In genomic region chr21:42878678-42878992, GRCh38 we compare ENCODE assay signal across 8 cellular contexts. TPM values are rescaled to one million over a fixed set of nuclear protein-coding genes. Genes with fewer than 3 reads are reported as not detected.
DNase-seq lines count a peak whose midpoint lies in the region; ATAC-seq and TF ChIP-seq lines count a peak whose summit lies in the region.

No MANE protein-coding gene starts in this region.

- 0% methylated on average over 15 of the region's 15 CpGs for WGBS in lower leg skin, 2 donors

- peak overlapping the region; percentile 99 for H3K4me3 ChIP-seq in adipocyte (ENCODE audit: low read length)
- H3K4me3 ChIP-seq in lower leg skin (ENCODE audit: low read depth, poor library complexity, severe bottlenecking): peak overlapping the region; percentile 85
- H3K4me3 ChIP-seq in uterus: peak overlapping the region; percentile 77 to 87

- H3K4me1 ChIP-seq in adipocyte (ENCODE audit: control insufficient read depth, insufficient read depth, low read length): peaks cover 12% of the 10 kb centered on the region
- peaks cover 0 to 3% of the 10 kb centered on the region in 2 donors for H3K4me1 ChIP-seq in uterus

- ATAC-seq in GM18861 (IDR thresholded peaks at IDR 0.05; ENCODE audit: unreplicated experiment) (peak; percentile 18), HG03064 (IDR thresholded peaks at IDR 0.05; ENCODE audit: low read depth, unreplicated experiment) (peak; percentile 3)

- TF ChIP-seq CTCF in lower leg skin (IDR thresholded peaks at IDR 0.05): no peak
- TF ChIP-seq CTCF in uterus (IDR thresholded peaks at IDR 0.05): no peak

- H3K9me3 ChIP-seq in adipocyte (ENCODE audit: control insufficient read depth, low read length) (no peaks in the 10 kb centered on the region), uterus (no peaks in the 10 kb centered on the region)

- peak overlapping the region; percentile 81 for H3K27ac ChIP-seq in uterus

- intact Hi-C loops in lower leg skin (cut with DNase I; ENCODE audit: low total_unique reads): no loop called here
- intact Hi-C loops in uterus (cut with DNase I; ENCODE audit: low total_unique reads): no loop called here

- no peak for DNase-seq in adipocyte (ENCODE audit: low read depth)
- DNase-seq in lower leg skin (ENCODE audit: low spot score in 2 of 2): peak in 1 of 2 donors; percentile 25
- no peak for DNase-seq in uterus
- DNase-seq in AG20443 (ENCODE audit: low spot score): no peak
- no peak for DNase-seq in activated effector memory CD4-positive, alpha-beta T cell treated with Interleukin-2 at 50 U/mL for 16 hours
- DNase-seq in hypothalamus (lab: John Stamatoyannopoulos, UW): no peak

- H3K9ac ChIP-seq in adipocyte (ENCODE audit: low read length): peak overlapping the region; percentile 92

- no peaks in the 10 kb centered on the region for H3K27me3 ChIP-seq in adipocyte (replicated peaks; ENCODE audit: control insufficient read depth, insufficient read depth, low read length)
- no peaks in the 10 kb centered on the region for H3K27me3 ChIP-seq in uterus

- TF ChIP-seq POLR2A in lower leg skin (IDR thresholded peaks at IDR 0.05) (no peak), uterus (IDR thresholded peaks at IDR 0.05) (no peak)

- H3K36me3 ChIP-seq in adipocyte (ENCODE audit: control insufficient read depth, insufficient read depth, low read length, severe bottlenecking) (peaks cover 21% of the 10 kb centered on the region), uterus (no peaks in the 10 kb centered on the region)

RNA-seq across cellular contexts. Expression of gene WDR4, which starts 0.7 kb away (rescaled TPM):
- total RNA-seq in lower leg skin: 10 to 100 TPM; 10.3 to 17.4 (median 12.0) TPM
- total RNA-seq in uterus: 10 to 100 TPM in 2 of 4 donors, 1 to 10 TPM in 1, not detected in 1; 6.4 to 19.1 (median 17.8) TPM

RNA-seq across cellular contexts. Expression of gene NDUFV3, which starts 14.5 kb away (rescaled TPM):
- 10 to 100 TPM; 41.8 to 65.3 (median 60.0) TPM for total RNA-seq in lower leg skin
- total RNA-seq in uterus: 10 to 100 TPM; 41.5 to 55.9 (median 45.7) TPM

RNA-seq across cellular contexts. Expression of gene ERVH48-1, which starts 46.8 kb away (rescaled TPM):
- total RNA-seq in lower leg skin (not detected), uterus (not detected)
